3 cellular contexts compared by ENCODE assay signal in the genomic region with DNA sequence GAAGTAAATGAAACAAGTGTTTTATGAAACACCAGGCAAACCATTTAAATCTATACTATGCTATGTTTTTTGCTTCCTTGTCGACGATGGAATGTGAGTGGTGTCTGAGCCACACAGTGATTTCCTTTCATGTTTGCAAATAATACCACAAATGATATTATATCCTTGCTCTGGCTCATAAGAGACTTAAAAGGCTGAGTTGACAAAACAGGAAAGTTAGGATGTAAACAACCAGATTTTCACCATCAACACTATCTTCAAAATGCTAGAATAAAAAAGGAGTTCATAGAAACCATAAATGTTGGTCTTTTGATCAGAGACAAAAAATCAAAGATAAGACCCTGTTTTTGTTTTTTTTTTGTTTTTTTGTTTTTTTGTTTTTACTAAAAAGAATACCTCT.
A peak's percentile ranks its signal among the peaks of the same experiment; 100 is the strongest.
TF ChIP-seq lines count a peak whose summit lies in the region.

No MANE protein-coding gene starts in this region.

TF ChIP-seq in A549, 52 proteins besides CTCF, POLR2A, EP300 and RAD21:
- peak; percentile 53 for TF ChIP-seq MAFK (IDR thresholded peaks at IDR 0.05; ENCODE audit: partially characterized antibody)
- TF ChIP-seq FOXS1 (CRISPR knock-in tag; IDR thresholded peaks at IDR 0.05): no peak
- TF ChIP-seq CHD2 (IDR thresholded peaks at IDR 0.05; ENCODE audit: low read length, partially characterized antibody): no peak

TF ChIP-seq in K562, 482 proteins besides CTCF, POLR2A, EP300 and RAD21:
- TF ChIP-seq CBFA2T2 (conservative IDR thresholded peaks at IDR 0.05) (no peak), HDGF (IDR thresholded peaks at IDR 0.05) (no peak), NR4A1 (CRISPR knock-in tag; IDR thresholded peaks at IDR 0.05) (no peak), NR4A1 (tag; IDR thresholded peaks at IDR 0.05) (no peak), CXXC5 (CRISPR knock-in tag; IDR thresholded peaks at IDR 0.05) (no peak), SIN3B (IDR thresholded peaks at IDR 0.05; ENCODE audit: low read depth) (no peak), MAFK (IDR thresholded peaks at IDR 0.05; ENCODE audit: low read length) (peak; percentile 60; the same call in 1 of the 2 replicates), POLR3G (IDR thresholded peaks at IDR 0.05; ENCODE audit: extremely low read depth, insufficient read length, insufficient replicate concordance) (no peak), MAFF (IDR thresholded peaks at IDR 0.05; ENCODE audit: low read length) (peak; percentile 58), ZNF316 (IDR thresholded peaks at IDR 0.05) (peak; percentile 83), C11orf30 (IDR thresholded peaks at IDR 0.05; ENCODE audit: low read depth) (peak; percentile 66), ZNF184 (CRISPR knock-in tag; IDR thresholded peaks at IDR 0.05) (no peak)
- TF ChIP-seq, protein P1, sequence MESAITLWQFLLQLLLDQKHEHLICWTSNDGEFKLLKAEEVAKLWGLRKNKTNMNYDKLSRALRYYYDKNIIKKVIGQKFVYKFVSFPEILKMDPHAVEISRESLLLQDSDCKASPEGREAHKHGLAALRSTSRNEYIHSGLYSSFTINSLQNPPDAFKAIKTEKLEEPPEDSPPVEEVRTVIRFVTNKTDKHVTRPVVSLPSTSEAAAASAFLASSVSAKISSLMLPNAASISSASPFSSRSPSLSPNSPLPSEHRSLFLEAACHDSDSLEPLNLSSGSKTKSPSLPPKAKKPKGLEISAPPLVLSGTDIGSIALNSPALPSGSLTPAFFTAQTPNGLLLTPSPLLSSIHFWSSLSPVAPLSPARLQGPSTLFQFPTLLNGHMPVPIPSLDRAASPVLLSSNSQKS (CRISPR knock-in tag; IDR thresholded peaks at IDR 0.05): no peak

TF ChIP-seq in SK-N-SH, 30 proteins besides CTCF, POLR2A, EP300 and RAD21 (continued from another document):
- no peak for TF ChIP-seq TEAD4 (IDR thresholded peaks at IDR 0.05; ENCODE audit: borderline replicate concordance, insufficient read depth)
